In genomic region chr14:20610002-20610765, GRCh38 we compare ENCODE assay signal across 1 cellular context.
A peak's percentile ranks its signal among the peaks of the same experiment; 100 is the strongest.
TF ChIP-seq lines count a peak whose summit lies in the region.

No MANE protein-coding gene starts in this region.

TF ChIP-seq in K562, 482 proteins besides CTCF, POLR2A, EP300 and RAD21 (continued from another document):
- TF ChIP-seq MGA (IDR thresholded peaks at IDR 0.05) (no peak), MED1 (CRISPR knock-in tag; IDR thresholded peaks at IDR 0.05; ENCODE audit: borderline replicate concordance) (no peak), CHD2 (IDR thresholded peaks at IDR 0.05; ENCODE audit: low read depth, low read length) (peak; percentile 41; the same call in 1 of the 2 replicates), HDAC1 (IDR thresholded peaks at IDR 0.05) (peak in 1 of 2 experiments; percentile 73; a peak in 1 of 4 replicates), CXXC5 (CRISPR knock-in tag; IDR thresholded peaks at IDR 0.05) (0 out of 2 replicates have a peak, but pooled peaks have one; percentile 15), TBL1XR1 (IDR thresholded peaks at IDR 0.05; ENCODE audit: low read length in 2 of 2) (peak in 1 of 2 experiments; percentile 84; a peak in 2 of 4 replicates), CREM (IDR thresholded peaks at IDR 0.05; ENCODE audit: low read depth) (0 out of 2 replicates have a peak, but pooled peaks have one; percentile 4), TAF9B (IDR thresholded peaks at IDR 0.05; ENCODE audit: partially characterized antibody) (no peak), JUND (IDR thresholded peaks at IDR 0.05; ENCODE audit: borderline replicate concordance, low read depth, low read length) (no peak), JUND (tag; IDR thresholded peaks at IDR 0.05; ENCODE audit: borderline replicate concordance, low read depth, low read length) (no peak)
